13 cellular contexts compared by ENCODE assay signal in the genomic region with DNA sequence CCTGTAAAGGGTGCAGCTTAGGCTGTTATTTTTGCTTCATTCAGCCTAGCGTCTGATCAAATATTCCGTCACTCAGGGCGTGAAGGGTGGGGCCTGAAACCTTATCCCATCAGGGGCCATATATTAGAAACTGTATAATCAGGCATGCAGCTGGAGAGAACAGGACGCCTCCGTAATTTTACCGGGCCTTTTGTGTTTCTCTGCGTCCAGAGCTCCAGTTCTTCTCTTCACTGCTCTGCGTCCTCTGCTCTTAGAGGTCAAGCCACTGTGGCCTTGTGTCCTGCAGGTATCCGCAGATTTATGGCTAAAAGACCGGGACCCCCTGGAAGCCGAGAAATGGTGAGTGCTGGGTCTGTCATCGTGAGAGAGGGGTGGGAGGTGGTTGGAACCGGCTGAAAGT.
DNase-seq lines count a peak whose midpoint lies in the region.
"Had no signal": no experiment of that assay in that cellular context is flagged by ENCODE, and none has a peak within 500 bp of the region (broad histone marks: within the 10 kb centered on the region; RNA-seq: fewer than 3 reads in every experiment).

A gene (plus strand): TSS at position 301 of the 400 bp plus-strand sequence. CDS start 0 bp downstream, at position 301.

- peak in 2 of 3 experiments; percentile 6 to 7 for DNase-seq in NCI-H1417 (lab: John Stamatoyannopoulos, UW)
- DNase-seq in NCI-H1417 treated with DMSO at 0.1 percent for 48 hours (lab: John Stamatoyannopoulos, UW), result no peak
- peak; percentile 14 for DNase-seq in NCI-H2227 (lab: John Stamatoyannopoulos, UW; ENCODE audit: unreplicated experiment)
- DNase-seq in NCI-H2227 treated with DMSO at 0.1 percent for 48 hours (lab: John Stamatoyannopoulos, UW), result no peak
- peak; percentile 7 for DNase-seq in NCI-H774 (lab: John Stamatoyannopoulos, UW)
- no peak for DNase-seq in NAMALWA (ENCODE audit: low spot score)
- DNase-seq: AML-193; Caco-2; Calu3; CD4-positive, alpha-beta T cell; CD8-positive, alpha-beta T cell; DMS79 treated with DMSO at 0.1 percent for 48 hours; GF-D8 had no signal

Comparison
In these comparisons a context has a peak if more than half of its experiments do, and no peak if none do; other contexts are left out.
1. DNase-seq: peak in NCI-H1417 (2 of 3), NCI-H2227 (single experiment) and NCI-H774 (single experiment); none in NCI-H1417 treated with DMSO at 0.1 percent for 48 hours (single experiment), NCI-H2227 treated with DMSO at 0.1 percent for 48 hours (single experiment) and NAMALWA (single experiment).